Comparison of ENCODE assay signal across 1 cellular context in the genomic region with DNA sequence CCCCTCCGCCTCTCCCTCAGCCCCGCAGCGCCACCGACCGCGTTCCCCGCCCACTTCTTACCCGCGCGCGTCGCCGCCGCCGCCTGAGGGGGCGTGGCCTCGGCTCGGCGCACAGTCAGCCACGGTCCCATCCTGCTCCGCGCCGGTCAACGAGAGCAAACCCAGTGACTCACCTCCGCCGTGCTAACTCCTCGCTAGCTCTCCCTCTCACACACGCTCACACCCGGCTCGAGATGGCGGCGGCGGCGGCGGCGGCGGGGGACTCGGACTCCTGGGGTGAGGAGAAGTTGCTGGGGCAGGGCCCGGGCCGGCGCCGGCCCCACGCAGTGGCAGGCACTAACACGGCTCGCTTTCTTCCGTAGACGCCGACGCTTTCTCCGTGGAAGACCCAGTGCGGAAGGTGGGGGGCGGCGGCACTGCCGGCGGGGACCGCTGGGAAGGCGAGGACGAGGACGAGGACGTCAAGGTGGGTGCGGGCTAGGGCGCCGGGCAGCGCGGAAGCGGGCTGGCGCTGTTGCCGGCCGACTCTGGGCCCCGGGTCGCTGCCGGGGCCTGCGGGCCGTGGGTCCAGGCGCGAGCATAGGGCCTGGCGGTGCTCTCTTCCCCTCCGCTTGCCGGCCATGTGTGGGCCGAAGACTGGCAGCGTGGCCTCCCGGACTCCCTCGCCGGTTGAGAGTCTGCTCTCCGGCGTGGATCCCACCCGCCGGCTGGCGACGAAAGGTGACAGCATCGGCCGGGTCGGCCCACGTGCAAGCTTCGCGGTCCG.
TF ChIP-seq lines count a peak whose summit lies in the region.

A gene with protein sequence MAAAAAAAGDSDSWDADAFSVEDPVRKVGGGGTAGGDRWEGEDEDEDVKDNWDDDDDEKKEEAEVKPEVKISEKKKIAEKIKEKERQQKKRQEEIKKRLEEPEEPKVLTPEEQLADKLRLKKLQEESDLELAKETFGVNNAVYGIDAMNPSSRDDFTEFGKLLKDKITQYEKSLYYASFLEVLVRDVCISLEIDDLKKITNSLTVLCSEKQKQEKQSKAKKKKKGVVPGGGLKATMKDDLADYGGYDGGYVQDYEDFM (plus strand): TSS at position 186 of the 766 bp plus-strand sequence. CDS start 48 bp downstream, at position 234.

TF ChIP-seq in HepG2, 621 proteins besides CTCF, POLR2A, EP300 and RAD21 (continued from another document and continues in another):
- TF ChIP-seq CBFB (CRISPR knock-in tag; IDR thresholded peaks at IDR 0.05) (peak; percentile 16), ZNF780A (CRISPR knock-in tag; IDR thresholded peaks at IDR 0.05) (0 out of 2 replicates have a peak, but pooled peaks have one; percentile 39), RORA (CRISPR knock-in tag; IDR thresholded peaks at IDR 0.05) (no peak), ZNF724P (CRISPR knock-in tag; IDR thresholded peaks at IDR 0.05; ENCODE audit: borderline replicate concordance) (0 out of 2 replicates have a peak, but pooled peaks have one; percentile 21), ZFP82 (CRISPR knock-in tag; IDR thresholded peaks at IDR 0.05; ENCODE audit: borderline replicate concordance) (0 out of 2 replicates have a peak, but pooled peaks have one; percentile 70), ZNF563 (CRISPR knock-in tag; IDR thresholded peaks at IDR 0.05) (peak; percentile 52; the same call in 1 of the 2 replicates), ASH2L (IDR thresholded peaks at IDR 0.05; ENCODE audit: insufficient read length, low read depth, low read length) (peak; percentile 75), ZNF501 (CRISPR knock-in tag; IDR thresholded peaks at IDR 0.05) (peak; percentile 60), ISX (CRISPR knock-in tag; conservative IDR thresholded peaks at IDR 0.05) (peak; percentile 23; the same call in 1 of the 2 replicates), DMAP1 (CRISPR knock-in tag; IDR thresholded peaks at IDR 0.05) (peak; percentile 60), ZNF264 (CRISPR knock-in tag; IDR thresholded peaks at IDR 0.05) (no peak), HNRNPUL1 (IDR thresholded peaks at IDR 0.05; ENCODE audit: low read depth, low read length) (no peak), STAT5B (CRISPR knock-in tag; IDR thresholded peaks at IDR 0.05) (0 out of 2 replicates have a peak, but pooled peaks have one; percentile 57), FOXK1 (CRISPR knock-in tag; IDR thresholded peaks at IDR 0.05; ENCODE audit: borderline replicate concordance, low read depth) (no peak), ZC3H4 (CRISPR knock-in tag; IDR thresholded peaks at IDR 0.05; ENCODE audit: borderline replicate concordance) (no peak), AHR (CRISPR knock-in tag; IDR thresholded peaks at IDR 0.05) (no peak; the same call in 1 of the 2 replicates), HNF4G (IDR thresholded peaks at IDR 0.05; ENCODE audit: borderline replicate concordance, low read depth, low read length) (no peak), HNF4G (CRISPR knock-in tag; IDR thresholded peaks at IDR 0.05; ENCODE audit: borderline replicate concordance, low read depth) (peak; percentile 73), NFIC (IDR thresholded peaks at IDR 0.05; ENCODE audit: low read length) (no peak), ZNF17 (CRISPR knock-in tag; IDR thresholded peaks at IDR 0.05) (no peak), TBX2 (CRISPR knock-in tag; IDR thresholded peaks at IDR 0.05; ENCODE audit: borderline replicate concordance) (peak; percentile 68), TCF7 (IDR thresholded peaks at IDR 0.05; ENCODE audit: low read depth) (no peak), POLR2AphosphoS5 (IDR thresholded peaks at IDR 0.05; ENCODE audit: low read depth, low read length) (peak; percentile 62; the same call in 1 of the 2 replicates), ZSCAN20 (CRISPR knock-in tag; IDR thresholded peaks at IDR 0.05; ENCODE audit: borderline replicate concordance) (peak; percentile 64; the same call in 1 of the 2 replicates), HOXD1 (CRISPR knock-in tag; IDR thresholded peaks at IDR 0.05) (0 out of 2 replicates have a peak, but pooled peaks have one; percentile 44), ZFP41 (CRISPR knock-in tag; IDR thresholded peaks at IDR 0.05; ENCODE audit: borderline replicate concordance) (peak; percentile 95), ZNF768 (CRISPR knock-in tag; IDR thresholded peaks at IDR 0.05) (0 out of 2 replicates have a peak, but pooled peaks have one; percentile 54), ZNF337 (CRISPR knock-in tag; IDR thresholded peaks at IDR 0.05; ENCODE audit: borderline replicate concordance, low read depth) (0 out of 2 replicates have a peak, but pooled peaks have one; percentile 28), ISL2 (CRISPR knock-in tag; IDR thresholded peaks at IDR 0.05) (0 out of 2 replicates have a peak, but pooled peaks have one; percentile 16)
- TF ChIP-seq, protein P1, sequence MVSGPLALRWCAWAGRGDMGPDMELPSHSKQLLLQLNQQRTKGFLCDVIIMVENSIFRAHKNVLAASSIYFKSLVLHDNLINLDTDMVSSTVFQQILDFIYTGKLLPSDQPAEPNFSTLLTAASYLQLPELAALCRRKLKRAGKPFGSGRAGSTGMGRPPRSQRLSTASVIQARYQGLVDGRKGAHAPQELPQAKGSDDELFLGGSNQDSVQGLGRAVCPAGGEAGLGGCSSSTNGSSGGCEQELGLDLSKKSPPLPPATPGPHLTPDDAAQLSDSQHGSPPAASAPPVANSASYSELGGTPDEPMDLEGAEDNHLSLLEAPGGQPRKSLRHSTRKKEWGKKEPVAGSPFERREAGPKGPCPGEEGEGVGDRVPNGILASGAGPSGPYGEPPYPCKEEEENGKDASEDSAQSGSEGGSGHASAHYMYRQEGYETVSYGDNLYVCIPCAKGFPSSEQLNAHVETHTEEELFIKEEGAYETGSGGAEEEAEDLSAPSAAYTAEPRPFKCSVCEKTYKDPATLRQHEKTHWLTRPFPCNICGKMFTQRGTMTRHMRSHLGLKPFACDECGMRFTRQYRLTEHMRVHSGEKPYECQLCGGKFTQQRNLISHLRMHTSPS (CRISPR knock-in tag; IDR thresholded peaks at IDR 0.05; ENCODE audit: low read depth): peak; percentile 44; the same call in 1 of the 2 replicates
- TF ChIP-seq, protein P2, sequence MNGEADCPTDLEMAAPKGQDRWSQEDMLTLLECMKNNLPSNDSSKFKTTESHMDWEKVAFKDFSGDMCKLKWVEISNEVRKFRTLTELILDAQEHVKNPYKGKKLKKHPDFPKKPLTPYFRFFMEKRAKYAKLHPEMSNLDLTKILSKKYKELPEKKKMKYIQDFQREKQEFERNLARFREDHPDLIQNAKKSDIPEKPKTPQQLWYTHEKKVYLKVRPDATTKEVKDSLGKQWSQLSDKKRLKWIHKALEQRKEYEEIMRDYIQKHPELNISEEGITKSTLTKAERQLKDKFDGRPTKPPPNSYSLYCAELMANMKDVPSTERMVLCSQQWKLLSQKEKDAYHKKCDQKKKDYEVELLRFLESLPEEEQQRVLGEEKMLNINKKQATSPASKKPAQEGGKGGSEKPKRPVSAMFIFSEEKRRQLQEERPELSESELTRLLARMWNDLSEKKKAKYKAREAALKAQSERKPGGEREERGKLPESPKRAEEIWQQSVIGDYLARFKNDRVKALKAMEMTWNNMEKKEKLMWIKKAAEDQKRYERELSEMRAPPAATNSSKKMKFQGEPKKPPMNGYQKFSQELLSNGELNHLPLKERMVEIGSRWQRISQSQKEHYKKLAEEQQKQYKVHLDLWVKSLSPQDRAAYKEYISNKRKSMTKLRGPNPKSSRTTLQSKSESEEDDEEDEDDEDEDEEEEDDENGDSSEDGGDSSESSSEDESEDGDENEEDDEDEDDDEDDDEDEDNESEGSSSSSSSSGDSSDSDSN (CRISPR knock-in tag; IDR thresholded peaks at IDR 0.05): peak; percentile 91
- TF ChIP-seq, protein P3, sequence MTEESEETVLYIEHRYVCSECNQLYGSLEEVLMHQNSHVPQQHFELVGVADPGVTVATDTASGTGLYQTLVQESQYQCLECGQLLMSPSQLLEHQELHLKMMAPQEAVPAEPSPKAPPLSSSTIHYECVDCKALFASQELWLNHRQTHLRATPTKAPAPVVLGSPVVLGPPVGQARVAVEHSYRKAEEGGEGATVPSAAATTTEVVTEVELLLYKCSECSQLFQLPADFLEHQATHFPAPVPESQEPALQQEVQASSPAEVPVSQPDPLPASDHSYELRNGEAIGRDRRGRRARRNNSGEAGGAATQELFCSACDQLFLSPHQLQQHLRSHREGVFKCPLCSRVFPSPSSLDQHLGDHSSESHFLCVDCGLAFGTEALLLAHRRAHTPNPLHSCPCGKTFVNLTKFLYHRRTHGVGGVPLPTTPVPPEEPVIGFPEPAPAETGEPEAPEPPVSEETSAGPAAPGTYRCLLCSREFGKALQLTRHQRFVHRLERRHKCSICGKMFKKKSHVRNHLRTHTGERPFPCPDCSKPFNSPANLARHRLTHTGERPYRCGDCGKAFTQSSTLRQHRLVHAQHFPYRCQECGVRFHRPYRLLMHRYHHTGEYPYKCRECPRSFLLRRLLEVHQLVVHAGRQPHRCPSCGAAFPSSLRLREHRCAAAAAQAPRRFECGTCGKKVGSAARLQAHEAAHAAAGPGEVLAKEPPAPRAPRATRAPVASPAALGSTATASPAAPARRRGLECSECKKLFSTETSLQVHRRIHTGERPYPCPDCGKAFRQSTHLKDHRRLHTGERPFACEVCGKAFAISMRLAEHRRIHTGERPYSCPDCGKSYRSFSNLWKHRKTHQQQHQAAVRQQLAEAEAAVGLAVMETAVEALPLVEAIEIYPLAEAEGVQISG (CRISPR knock-in tag; IDR thresholded peaks at IDR 0.05): peak; percentile 98
- TF ChIP-seq, protein P4, sequence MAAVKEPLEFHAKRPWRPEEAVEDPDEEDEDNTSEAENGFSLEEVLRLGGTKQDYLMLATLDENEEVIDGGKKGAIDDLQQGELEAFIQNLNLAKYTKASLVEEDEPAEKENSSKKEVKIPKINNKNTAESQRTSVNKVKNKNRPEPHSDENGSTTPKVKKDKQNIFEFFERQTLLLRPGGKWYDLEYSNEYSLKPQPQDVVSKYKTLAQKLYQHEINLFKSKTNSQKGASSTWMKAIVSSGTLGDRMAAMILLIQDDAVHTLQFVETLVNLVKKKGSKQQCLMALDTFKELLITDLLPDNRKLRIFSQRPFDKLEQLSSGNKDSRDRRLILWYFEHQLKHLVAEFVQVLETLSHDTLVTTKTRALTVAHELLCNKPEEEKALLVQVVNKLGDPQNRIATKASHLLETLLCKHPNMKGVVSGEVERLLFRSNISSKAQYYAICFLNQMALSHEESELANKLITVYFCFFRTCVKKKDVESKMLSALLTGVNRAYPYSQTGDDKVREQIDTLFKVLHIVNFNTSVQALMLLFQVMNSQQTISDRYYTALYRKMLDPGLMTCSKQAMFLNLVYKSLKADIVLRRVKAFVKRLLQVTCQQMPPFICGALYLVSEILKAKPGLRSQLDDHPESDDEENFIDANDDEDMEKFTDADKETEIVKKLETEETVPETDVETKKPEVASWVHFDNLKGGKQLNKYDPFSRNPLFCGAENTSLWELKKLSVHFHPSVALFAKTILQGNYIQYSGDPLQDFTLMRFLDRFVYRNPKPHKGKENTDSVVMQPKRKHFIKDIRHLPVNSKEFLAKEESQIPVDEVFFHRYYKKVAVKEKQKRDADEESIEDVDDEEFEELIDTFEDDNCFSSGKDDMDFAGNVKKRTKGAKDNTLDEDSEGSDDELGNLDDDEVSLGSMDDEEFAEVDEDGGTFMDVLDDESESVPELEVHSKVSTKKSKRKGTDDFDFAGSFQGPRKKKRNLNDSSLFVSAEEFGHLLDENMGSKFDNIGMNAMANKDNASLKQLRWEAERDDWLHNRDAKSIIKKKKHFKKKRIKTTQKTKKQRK (IDR thresholded peaks at IDR 0.05; ENCODE audit: low read length): no peak
- TF ChIP-seq, protein P5, sequence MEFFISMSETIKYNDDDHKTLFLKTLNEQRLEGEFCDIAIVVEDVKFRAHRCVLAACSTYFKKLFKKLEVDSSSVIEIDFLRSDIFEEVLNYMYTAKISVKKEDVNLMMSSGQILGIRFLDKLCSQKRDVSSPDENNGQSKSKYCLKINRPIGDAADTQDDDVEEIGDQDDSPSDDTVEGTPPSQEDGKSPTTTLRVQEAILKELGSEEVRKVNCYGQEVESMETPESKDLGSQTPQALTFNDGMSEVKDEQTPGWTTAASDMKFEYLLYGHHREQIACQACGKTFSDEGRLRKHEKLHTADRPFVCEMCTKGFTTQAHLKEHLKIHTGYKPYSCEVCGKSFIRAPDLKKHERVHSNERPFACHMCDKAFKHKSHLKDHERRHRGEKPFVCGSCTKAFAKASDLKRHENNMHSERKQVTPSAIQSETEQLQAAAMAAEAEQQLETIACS (CRISPR knock-in tag; IDR thresholded peaks at IDR 0.05): peak; percentile 48; the same call in 1 of the 2 replicates
- TF ChIP-seq, protein P6, sequence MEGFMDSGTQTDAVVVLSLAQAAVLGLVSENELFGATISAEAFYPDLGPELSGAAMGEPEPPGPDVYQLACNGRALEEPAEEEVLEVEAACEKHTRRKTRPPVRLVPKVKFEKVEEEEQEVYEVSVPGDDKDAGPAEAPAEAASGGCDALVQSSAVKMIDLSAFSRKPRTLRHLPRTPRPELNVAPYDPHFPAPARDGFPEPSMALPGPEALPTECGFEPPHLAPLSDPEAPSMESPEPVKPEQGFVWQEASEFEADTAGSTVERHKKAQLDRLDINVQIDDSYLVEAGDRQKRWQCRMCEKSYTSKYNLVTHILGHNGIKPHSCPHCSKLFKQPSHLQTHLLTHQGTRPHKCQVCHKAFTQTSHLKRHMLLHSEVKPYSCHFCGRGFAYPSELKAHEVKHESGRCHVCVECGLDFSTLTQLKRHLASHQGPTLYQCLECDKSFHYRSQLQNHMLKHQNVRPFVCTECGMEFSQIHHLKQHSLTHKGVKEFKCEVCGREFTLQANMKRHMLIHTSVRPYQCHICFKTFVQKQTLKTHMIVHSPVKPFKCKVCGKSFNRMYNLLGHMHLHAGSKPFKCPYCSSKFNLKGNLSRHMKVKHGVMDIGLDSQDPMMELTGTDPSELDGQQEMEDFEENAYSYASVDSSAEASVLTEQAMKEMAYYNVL (CRISPR knock-in tag; IDR thresholded peaks at IDR 0.05; ENCODE audit: borderline replicate concordance): peak; percentile 28; the same call in 1 of the 2 replicates
- TF ChIP-seq, protein P7, sequence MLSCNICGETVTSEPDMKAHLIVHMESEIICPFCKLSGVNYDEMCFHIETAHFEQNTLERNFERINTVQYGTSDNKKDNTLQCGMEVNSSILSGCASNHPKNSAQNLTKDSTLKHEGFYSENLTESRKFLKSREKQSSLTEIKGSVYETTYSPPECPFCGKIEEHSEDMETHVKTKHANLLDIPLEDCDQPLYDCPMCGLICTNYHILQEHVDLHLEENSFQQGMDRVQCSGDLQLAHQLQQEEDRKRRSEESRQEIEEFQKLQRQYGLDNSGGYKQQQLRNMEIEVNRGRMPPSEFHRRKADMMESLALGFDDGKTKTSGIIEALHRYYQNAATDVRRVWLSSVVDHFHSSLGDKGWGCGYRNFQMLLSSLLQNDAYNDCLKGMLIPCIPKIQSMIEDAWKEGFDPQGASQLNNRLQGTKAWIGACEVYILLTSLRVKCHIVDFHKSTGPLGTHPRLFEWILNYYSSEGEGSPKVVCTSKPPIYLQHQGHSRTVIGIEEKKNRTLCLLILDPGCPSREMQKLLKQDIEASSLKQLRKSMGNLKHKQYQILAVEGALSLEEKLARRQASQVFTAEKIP (CRISPR knock-in tag; IDR thresholded peaks at IDR 0.05; ENCODE audit: borderline replicate concordance): 0 out of 2 replicates have a peak, but pooled peaks have one; percentile 86
- TF ChIP-seq, protein P8, sequence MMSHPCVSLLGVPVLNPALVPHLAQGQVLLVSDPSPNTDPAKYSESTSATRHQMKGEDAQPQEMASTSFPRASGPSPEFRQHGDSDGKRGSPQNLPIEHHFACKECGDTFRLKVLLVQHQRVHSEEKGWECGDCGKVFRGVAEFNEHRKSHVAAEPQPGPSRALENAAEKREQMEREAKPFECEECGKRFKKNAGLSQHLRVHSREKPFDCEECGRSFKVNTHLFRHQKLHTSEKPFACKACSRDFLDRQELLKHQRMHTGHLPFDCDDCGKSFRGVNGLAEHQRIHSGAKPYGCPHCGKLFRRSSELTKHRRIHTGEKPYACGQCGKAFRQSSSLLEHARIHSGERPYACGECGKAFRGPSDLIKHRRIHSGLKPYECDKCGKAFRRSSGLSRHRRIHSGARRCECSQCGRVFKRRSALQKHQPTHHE (CRISPR knock-in tag; IDR thresholded peaks at IDR 0.05; ENCODE audit: borderline replicate concordance): peak; percentile 73
